In the genomic region with DNA sequence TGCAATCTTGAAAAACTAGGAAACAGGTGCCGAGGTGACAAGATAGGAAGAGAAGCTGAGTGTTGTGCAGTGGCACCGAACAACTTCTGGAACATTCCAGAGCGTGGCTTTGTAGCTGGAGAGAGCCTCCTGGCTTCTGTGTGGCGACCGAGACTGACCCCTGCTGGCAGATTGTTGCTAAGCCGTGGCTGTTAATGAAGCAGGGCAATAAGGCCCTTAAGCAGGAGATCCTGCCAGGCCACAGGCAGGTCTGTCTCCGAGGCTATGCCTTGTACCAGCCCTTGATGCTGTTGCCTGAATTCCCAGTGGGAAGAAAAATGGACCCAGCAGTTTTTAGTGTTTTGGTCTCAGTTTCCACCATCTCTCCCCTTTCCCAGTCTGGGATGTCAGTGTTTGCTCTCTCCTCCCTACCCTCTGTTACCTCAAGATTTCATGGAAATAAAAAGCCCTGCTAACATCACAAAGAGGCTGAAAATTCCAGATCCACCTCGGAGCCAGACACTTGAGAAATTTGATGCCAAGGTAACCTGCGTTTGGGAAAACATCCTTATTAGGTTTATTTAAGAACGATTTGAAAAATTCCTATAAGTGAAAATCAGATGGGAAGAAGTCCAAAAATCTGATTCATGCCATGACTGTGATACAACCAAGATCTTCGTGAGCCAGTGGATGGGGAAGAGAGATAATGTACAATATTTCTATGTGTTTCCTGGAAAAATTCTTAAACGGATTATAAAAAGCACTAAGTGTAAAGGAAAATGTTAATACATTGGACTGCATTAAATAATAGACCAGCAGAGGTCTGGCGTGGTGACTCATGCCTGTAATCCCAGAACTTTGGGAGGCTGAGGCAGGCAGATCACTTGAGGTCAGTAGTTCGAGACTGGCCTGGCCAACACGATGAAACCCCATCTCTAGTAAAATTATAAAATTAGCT, we compare ENCODE assay signal across 1 cellular context.
TF ChIP-seq lines count a peak whose summit lies in the region.

No MANE protein-coding gene starts in this region.

TF ChIP-seq in K562, 482 proteins besides CTCF, POLR2A, EP300 and RAD21 (continued from another document):
- TF ChIP-seq, protein P1, sequence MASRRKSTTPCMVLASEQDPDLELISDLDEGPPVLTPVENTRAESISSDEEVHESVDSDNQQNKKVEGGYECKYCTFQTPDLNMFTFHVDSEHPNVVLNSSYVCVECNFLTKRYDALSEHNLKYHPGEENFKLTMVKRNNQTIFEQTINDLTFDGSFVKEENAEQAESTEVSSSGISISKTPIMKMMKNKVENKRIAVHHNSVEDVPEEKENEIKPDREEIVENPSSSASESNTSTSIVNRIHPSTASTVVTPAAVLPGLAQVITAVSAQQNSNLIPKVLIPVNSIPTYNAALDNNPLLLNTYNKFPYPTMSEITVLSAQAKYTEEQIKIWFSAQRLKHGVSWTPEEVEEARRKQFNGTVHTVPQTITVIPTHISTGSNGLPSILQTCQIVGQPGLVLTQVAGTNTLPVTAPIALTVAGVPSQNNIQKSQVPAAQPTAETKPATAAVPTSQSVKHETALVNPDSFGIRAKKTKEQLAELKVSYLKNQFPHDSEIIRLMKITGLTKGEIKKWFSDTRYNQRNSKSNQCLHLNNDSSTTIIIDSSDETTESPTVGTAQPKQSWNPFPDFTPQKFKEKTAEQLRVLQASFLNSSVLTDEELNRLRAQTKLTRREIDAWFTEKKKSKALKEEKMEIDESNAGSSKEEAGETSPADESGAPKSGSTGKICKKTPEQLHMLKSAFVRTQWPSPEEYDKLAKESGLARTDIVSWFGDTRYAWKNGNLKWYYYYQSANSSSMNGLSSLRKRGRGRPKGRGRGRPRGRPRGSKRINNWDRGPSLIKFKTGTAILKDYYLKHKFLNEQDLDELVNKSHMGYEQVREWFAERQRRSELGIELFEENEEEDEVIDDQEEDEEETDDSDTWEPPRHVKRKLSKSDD (conservative IDR thresholded peaks at IDR 0.05; ENCODE audit: low read length), result 0 out of 2 replicates have a peak, but pooled peaks have one; percentile 27
- TF ChIP-seq, protein P2, sequence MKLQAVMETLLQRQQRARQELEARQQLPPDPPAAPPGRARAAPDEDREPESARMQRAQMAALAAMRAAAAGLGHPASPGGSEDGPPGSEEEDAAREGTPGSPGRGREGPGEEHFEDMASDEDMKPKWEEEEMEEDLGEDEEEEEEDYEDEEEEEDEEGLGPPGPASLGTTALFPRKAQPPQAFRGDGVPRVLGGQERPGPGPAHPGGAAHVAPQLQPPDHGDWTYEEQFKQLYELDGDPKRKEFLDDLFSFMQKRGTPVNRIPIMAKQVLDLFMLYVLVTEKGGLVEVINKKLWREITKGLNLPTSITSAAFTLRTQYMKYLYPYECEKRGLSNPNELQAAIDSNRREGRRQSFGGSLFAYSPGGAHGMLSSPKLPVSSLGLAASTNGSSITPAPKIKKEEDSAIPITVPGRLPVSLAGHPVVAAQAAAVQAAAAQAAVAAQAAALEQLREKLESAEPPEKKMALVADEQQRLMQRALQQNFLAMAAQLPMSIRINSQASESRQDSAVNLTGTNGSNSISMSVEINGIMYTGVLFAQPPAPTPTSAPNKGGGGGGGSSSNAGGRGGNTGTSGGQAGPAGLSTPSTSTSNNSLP (IDR thresholded peaks at IDR 0.05; ENCODE audit: borderline replicate concordance, low read depth, low read length), result no peak
- TF ChIP-seq KLF16 (IDR thresholded peaks at IDR 0.05) (peak; percentile 44; the same call in 1 of the 2 replicates), CREM (IDR thresholded peaks at IDR 0.05; ENCODE audit: low read depth) (0 out of 2 replicates have a peak, but pooled peaks have one; percentile 23), NR1H2 (CRISPR knock-in tag; IDR thresholded peaks at IDR 0.05) (no peak), TCF7 (IDR thresholded peaks at IDR 0.05; ENCODE audit: borderline replicate concordance) (no peak), RCOR1 (IDR thresholded peaks at IDR 0.05; ENCODE audit: borderline replicate concordance in 1 of 2, low read depth in 2 of 2, low read length in 2 of 2) (0 out of 4 replicates have a peak, but pooled peaks of 1 of the 2 experiments have one; percentile 34), SMC3 (conservative IDR thresholded peaks at IDR 0.05; ENCODE audit: insufficient read depth, low read depth, low read length) (peak; percentile 86), ZNF764 (CRISPR knock-in tag; IDR thresholded peaks at IDR 0.05; ENCODE audit: low read depth) (peak; percentile 76; the same call in 1 of the 2 replicates), JUND (IDR thresholded peaks at IDR 0.05; ENCODE audit: borderline replicate concordance, low read depth, low read length) (peak; percentile 14; the same call in 1 of the 2 replicates), JUND (tag; IDR thresholded peaks at IDR 0.05; ENCODE audit: borderline replicate concordance, low read depth, low read length) (peak; percentile 38; the same call in 1 of the 3 replicates), CC2D1A (IDR thresholded peaks at IDR 0.05) (peak; percentile 65), BACH1 (tag; IDR thresholded peaks at IDR 0.05) (no peak), FOXK2 (conservative IDR thresholded peaks at IDR 0.05 in 1 of 2, IDR thresholded peaks at IDR 0.05 in 1 of 2; ENCODE audit: low read depth in 2 of 2) (0 out of 4 replicates have a peak, but pooled peaks of 1 of the 2 experiments have one; percentile 42), NFRKB (IDR thresholded peaks at IDR 0.05; ENCODE audit: low read depth) (no peak), MECOM (CRISPR knock-in tag; IDR thresholded peaks at IDR 0.05) (peak; percentile 54; the same call in 1 of the 2 replicates), L3MBTL2 (IDR thresholded peaks at IDR 0.05) (peak; percentile 53; the same call in 1 of the 2 replicates), FOXK1 (CRISPR knock-in tag; IDR thresholded peaks at IDR 0.05; ENCODE audit: borderline replicate concordance) (no peak), STAG1 (CRISPR knock-in tag; IDR thresholded peaks at IDR 0.05; ENCODE audit: borderline replicate concordance) (peak; percentile 52; the same call in 1 of the 2 replicates), ZNF175 (CRISPR knock-in tag; IDR thresholded peaks at IDR 0.05; ENCODE audit: low read depth) (no peak), MAZ (CRISPR knock-in tag; conservative IDR thresholded peaks at IDR 0.05 in 1 of 2, IDR thresholded peaks at IDR 0.05 in 1 of 2) (0 out of 4 replicates have a peak, but pooled peaks of 1 of the 2 experiments have one; percentile 32), ARID2 (IDR thresholded peaks at IDR 0.05) (peak; percentile 86), YY1 (IDR thresholded peaks at IDR 0.05; ENCODE audit: borderline replicate concordance in 1 of 3, control insufficient read depth in 1 of 3, extremely low read depth in 1 of 3, insufficient read depth in 3 of 3, insufficient read length in 1 of 3, insufficient replicate concordance in 2 of 3, low read depth in 1 of 3, low read length in 2 of 3) (peak in 1 of 3 experiments; percentile 17), TEAD2 (tag; IDR thresholded peaks at IDR 0.05) (0 out of 2 replicates have a peak, but pooled peaks have one; percentile 21)
- TF ChIP-seq, protein P3, sequence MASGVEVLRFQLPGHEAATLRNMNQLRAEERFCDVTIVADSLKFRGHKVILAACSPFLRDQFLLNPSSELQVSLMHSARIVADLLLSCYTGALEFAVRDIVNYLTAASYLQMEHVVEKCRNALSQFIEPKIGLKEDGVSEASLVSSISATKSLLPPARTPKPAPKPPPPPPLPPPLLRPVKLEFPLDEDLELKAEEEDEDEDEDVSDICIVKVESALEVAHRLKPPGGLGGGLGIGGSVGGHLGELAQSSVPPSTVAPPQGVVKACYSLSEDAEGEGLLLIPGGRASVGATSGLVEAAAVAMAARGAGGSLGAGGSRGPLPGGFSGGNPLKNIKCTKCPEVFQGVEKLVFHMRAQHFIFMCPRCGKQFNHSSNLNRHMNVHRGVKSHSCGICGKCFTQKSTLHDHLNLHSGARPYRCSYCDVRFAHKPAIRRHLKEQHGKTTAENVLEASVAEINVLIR (CRISPR knock-in tag; IDR thresholded peaks at IDR 0.05), result no peak
- TF ChIP-seq, protein P4, sequence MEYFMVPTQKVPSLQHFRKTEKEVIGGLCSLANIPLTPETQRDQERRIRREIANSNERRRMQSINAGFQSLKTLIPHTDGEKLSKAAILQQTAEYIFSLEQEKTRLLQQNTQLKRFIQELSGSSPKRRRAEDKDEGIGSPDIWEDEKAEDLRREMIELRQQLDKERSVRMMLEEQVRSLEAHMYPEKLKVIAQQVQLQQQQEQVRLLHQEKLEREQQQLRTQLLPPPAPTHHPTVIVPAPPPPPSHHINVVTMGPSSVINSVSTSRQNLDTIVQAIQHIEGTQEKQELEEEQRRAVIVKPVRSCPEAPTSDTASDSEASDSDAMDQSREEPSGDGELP (CRISPR knock-in tag; IDR thresholded peaks at IDR 0.05; ENCODE audit: borderline replicate concordance), result peak; percentile 26; the same call in 1 of the 2 replicates
- TF ChIP-seq, protein P5, sequence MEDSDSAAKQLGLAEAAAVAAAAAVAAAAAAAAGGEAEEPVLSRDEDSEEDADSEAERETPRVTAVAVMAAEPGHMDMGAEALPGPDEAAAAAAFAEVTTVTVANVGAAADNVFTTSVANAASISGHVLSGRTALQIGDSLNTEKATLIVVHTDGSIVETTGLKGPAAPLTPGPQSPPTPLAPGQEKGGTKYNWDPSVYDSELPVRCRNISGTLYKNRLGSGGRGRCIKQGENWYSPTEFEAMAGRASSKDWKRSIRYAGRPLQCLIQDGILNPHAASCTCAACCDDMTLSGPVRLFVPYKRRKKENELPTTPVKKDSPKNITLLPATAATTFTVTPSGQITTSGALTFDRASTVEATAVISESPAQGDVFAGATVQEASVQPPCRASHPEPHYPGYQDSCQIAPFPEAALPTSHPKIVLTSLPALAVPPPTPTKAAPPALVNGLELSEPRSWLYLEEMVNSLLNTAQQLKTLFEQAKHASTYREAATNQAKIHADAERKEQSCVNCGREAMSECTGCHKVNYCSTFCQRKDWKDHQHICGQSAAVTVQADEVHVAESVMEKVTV (CRISPR knock-in tag; IDR thresholded peaks at IDR 0.05), result peak; percentile 78
TF ChIP-seq in K562: peak in this region for 23.
